32 cellular contexts compared by ENCODE assay signal in the genomic region with DNA sequence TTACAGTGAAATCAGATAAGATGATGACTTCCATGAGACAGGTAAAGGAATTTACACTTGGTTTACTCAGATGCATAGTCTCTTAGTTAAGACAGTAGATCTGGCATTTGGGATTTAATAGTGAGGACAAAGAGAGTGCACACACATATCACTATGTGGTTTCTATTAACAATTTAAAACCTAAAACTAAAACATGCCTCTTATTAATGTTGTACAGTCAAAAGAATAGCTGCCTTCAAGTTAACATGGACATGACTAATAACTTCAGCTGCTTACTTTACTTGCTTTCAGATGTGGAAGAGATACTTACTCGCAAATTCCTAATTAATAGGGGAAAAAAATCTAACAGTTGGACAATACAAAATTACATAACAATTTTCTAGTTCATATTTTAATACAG. TPM values are rescaled to one million over a fixed set of nuclear protein-coding genes. Genes with fewer than 3 reads are reported as not detected.
A peak's percentile ranks its signal among the peaks of the same experiment; 100 is the strongest.
DNase-seq lines count a peak whose midpoint lies in the region; ATAC-seq, FAIRE-seq and TF ChIP-seq lines count a peak whose summit lies in the region.
"Had no signal": no experiment of that assay in that cellular context is flagged by ENCODE, and none has a peak within 500 bp of the region (broad histone marks: within the 10 kb centered on the region; RNA-seq: fewer than 3 reads in every experiment).

No MANE protein-coding gene starts in this region.

- peak; percentile 15 for FAIRE-seq in GM18507 (lab: Jason Lieb, UNC)
- FAIRE-seq in kidney (lab: Jason Lieb, UNC), result no peak
- FAIRE-seq: RCC 7860 had no signal

- peaks cover 28% of the 10 kb centered on the region for H3K4me1 Mint-ChIP-seq in stimulated activated effector memory CD8-positive, alpha-beta T cell treated with anti-CD3 and anti-CD28 coated beads, Interleukin-12 subunit alpha, Interleukin-12 subunit beta, amount 100 ng/mL, for 72 hours

- no peak for TF ChIP-seq CTCF in lower lobe of right lung (IDR thresholded peaks at IDR 0.05)
- no peak for TF ChIP-seq CTCF in psoas muscle (IDR thresholded peaks at IDR 0.05)
- no peak for TF ChIP-seq CTCF in kidney (IDR thresholded peaks at IDR 0.05; ENCODE audit: borderline replicate concordance, extremely low read depth, insufficient read depth)

- ATAC-seq in HG02759 (IDR thresholded peaks at IDR 0.05; ENCODE audit: unreplicated experiment), result peak; percentile 53
- peak; percentile 40 for ATAC-seq in HG03442 (IDR thresholded peaks at IDR 0.05; ENCODE audit: unreplicated experiment)
- peak; percentile 48 for ATAC-seq in stimulated activated effector memory CD8-positive, alpha-beta T cell treated with anti-CD3 and anti-CD28 coated beads, Interleukin-12 subunit alpha, Interleukin-12 subunit beta, amount 100 ng/mL, for 72 hours
- no peak for ATAC-seq in lower lobe of right lung
- ATAC-seq in psoas muscle, result no peak
- no peak for ATAC-seq in GM21723 (IDR thresholded peaks at IDR 0.05; ENCODE audit: unreplicated experiment)
- ATAC-seq: activated naive CD4-positive, alpha-beta T cell treated with anti-CD3 and anti-CD28 coated beads, Interleukin-2, amount 50 U/mL, for 72 hours; HCT116; heart left ventricle; left ventricle myocardium superior had no signal

- no peaks in the 10 kb centered on the region for H3K9me3 ChIP-seq in lower lobe of right lung
- H3K9me3 ChIP-seq in psoas muscle, result no peaks in the 10 kb centered on the region
- no peaks in the 10 kb centered on the region for H3K9me3 ChIP-seq in kidney (ENCODE audit: control insufficient read depth in 1 of 2, low read length in 2 of 2)
- H3K9me3 ChIP-seq: heart left ventricle, sigmoid colon, transverse colon had no signal

- no peak overlapping the region for H3K9ac ChIP-seq in kidney (ENCODE audit: low read length in 2 of 2)

- no peaks in the 10 kb centered on the region for H3K36me3 Mint-ChIP-seq in stimulated activated effector memory CD8-positive, alpha-beta T cell treated with anti-CD3 and anti-CD28 coated beads, Interleukin-12 subunit alpha, Interleukin-12 subunit beta, amount 100 ng/mL, for 72 hours
- H3K36me3 Mint-ChIP-seq: activated naive CD4-positive, alpha-beta T cell treated with anti-CD3 and anti-CD28 coated beads, Interleukin-2, amount 50 U/mL, for 72 hours had no signal

- H3K4me3 ChIP-seq in lower lobe of right lung (no peak overlapping the region), psoas muscle (no peak overlapping the region), kidney (ENCODE audit: low read length in 2 of 2) (no peak overlapping the region)
- H3K4me3 ChIP-seq: heart left ventricle, sigmoid colon, transverse colon had no signal

- H3K27me3 ChIP-seq in lower lobe of right lung (ENCODE audit: low read depth) (no peaks in the 10 kb centered on the region), psoas muscle (ENCODE audit: insufficient read depth in 3 of 3, low read length in 2 of 3) (no peaks in the 10 kb centered on the region)
- H3K27me3 ChIP-seq: brain microvascular endothelial cell, heart left ventricle, sigmoid colon, transverse colon had no signal

- intact Hi-C loops in lower lobe of right lung (cut with DNase I), result no loop called here
- intact Hi-C loops in psoas muscle (cut with DNase I), result no loop called here
- intact Hi-C loops in kidney (cut with DNase I), result no loop called here

- WGBS in psoas muscle, 3 donors, result 52 to 81% (median 64%) methylated on average over 1 of the region's 1 CpG

- H3K36me3 ChIP-seq in lower lobe of right lung (no peaks in the 10 kb centered on the region), psoas muscle (ENCODE audit: insufficient read depth in 1 of 2, low read depth in 1 of 2) (no peaks in the 10 kb centered on the region), kidney (ENCODE audit: control insufficient read depth in 1 of 2, insufficient read depth in 2 of 2, low read length in 2 of 2) (no peaks in the 10 kb centered on the region)
- H3K36me3 ChIP-seq: brain microvascular endothelial cell, heart left ventricle, sigmoid colon, transverse colon had no signal

- H3K9me3 Mint-ChIP-seq in stimulated activated effector memory CD8-positive, alpha-beta T cell treated with anti-CD3 and anti-CD28 coated beads, Interleukin-12 subunit alpha, Interleukin-12 subunit beta, amount 100 ng/mL, for 72 hours, result no peaks in the 10 kb centered on the region
- H3K9me3 Mint-ChIP-seq: activated naive CD4-positive, alpha-beta T cell treated with anti-CD3 and anti-CD28 coated beads, Interleukin-2, amount 50 U/mL, for 72 hours; mesothelial cell of epicardium had no signal

- H3K27ac ChIP-seq in lower lobe of right lung, result no peak overlapping the region
- no peak overlapping the region for H3K27ac ChIP-seq in psoas muscle
- no peak overlapping the region for H3K27ac ChIP-seq in kidney (ENCODE audit: low read depth in 2 of 2, low read length in 2 of 2)
- H3K27ac ChIP-seq: brain microvascular endothelial cell, heart left ventricle, sigmoid colon, transverse colon had no signal

- peaks cover 9% of the 10 kb centered on the region for H3K4me1 ChIP-seq in lower lobe of right lung
- H3K4me1 ChIP-seq in psoas muscle, result no peaks in the 10 kb centered on the region
- no peaks in the 10 kb centered on the region for H3K4me1 ChIP-seq in kidney (ENCODE audit: control insufficient read depth in 1 of 2, insufficient read depth in 1 of 2, low read depth in 1 of 2, low read length in 2 of 2)

- DNase-seq in GM18507 (ENCODE audit: extremely low spot score, insufficient read length, low read depth), result no peak
- DNase-seq in stimulated activated effector memory CD8-positive, alpha-beta T cell treated with anti-CD3 and anti-CD28 coated beads, Interleukin-12 subunit alpha, Interleukin-12 subunit beta, amount 100 ng/mL, for 72 hours (ENCODE audit: low spot score in 2 of 2), result no peak
- no peak for DNase-seq in lower lobe of right lung
- no peak for DNase-seq in psoas muscle
- DNase-seq in kidney, result no peak
- DNase-seq: ACHN; activated CD4-positive, alpha-beta T cell treated with anti-CD3 and anti-CD28 coated beads for 48 hours; activated CD8-positive, alpha-beta memory T cell treated with anti-CD3 and anti-CD28 coated beads for 24 hours; activated T-cell treated with anti-CD3 and anti-CD28 coated beads for 4 hours; brain microvascular endothelial cell; DMS153; foreskin melanocyte; heart left ventricle; left ventricle myocardium superior; NCI-H1436; NCI-H2081 treated with DMSO at 0.1 percent for 48 hours; NCI-H226; NCI-H526 treated with DMSO at 0.1 percent for 48 hours; SIG-M5; sigmoid colon; stimulated activated CD4-positive, alpha-beta T cell treated with anti-CD3 and anti-CD28 coated beads, Interleukin-12 subunit alpha, Interleukin-12 subunit beta, amount 100 ng/mL, for 4 hours; stimulated activated CD4-positive, alpha-beta T cell treated with anti-CD3 and anti-CD28 coated beads, Interleukin-2, amount 100 ng/mL, for 48 hours; SW 1271; T-helper 9 cell; transverse colon had no signal

- H3K4me3 Mint-ChIP-seq in stimulated activated effector memory CD8-positive, alpha-beta T cell treated with anti-CD3 and anti-CD28 coated beads, Interleukin-12 subunit alpha, Interleukin-12 subunit beta, amount 100 ng/mL, for 72 hours, result no peak overlapping the region
- H3K4me3 Mint-ChIP-seq: mesothelial cell of epicardium had no signal

- peak overlapping the region; percentile 60 for H3K27ac Mint-ChIP-seq in stimulated activated effector memory CD8-positive, alpha-beta T cell treated with anti-CD3 and anti-CD28 coated beads, Interleukin-12 subunit alpha, Interleukin-12 subunit beta, amount 100 ng/mL, for 72 hours
- H3K27ac Mint-ChIP-seq: activated naive CD4-positive, alpha-beta T cell treated with anti-CD3 and anti-CD28 coated beads, Interleukin-2, amount 50 U/mL, for 72 hours; mesothelial cell of epicardium had no signal

RNA-seq across cellular contexts. Expression of a gene that starts 27.1 kb away (rescaled TPM):
- total RNA-seq in lower lobe of right lung (22.0 TPM), psoas muscle (1 to 10 TPM; 1.3 to 3.2 (median 2.1) TPM), kidney (25.6 TPM)
- polyA plus RNA-seq in psoas muscle (1 to 10 TPM in 1 of 3 donors, under 1 TPM in 2; 0.69 to 1.6 (median 0.99) TPM), kidney (ENCODE audit: insufficient read depth, low read depth, low replicate concordance) (3.8 TPM)

Comparison
In these comparisons a context has a peak if more than half of its experiments do, and no peak if none do; other contexts are left out.
1. ATAC-seq: peak in HG02759 (single experiment), HG03442 (single experiment) and stimulated activated effector memory CD8-positive, alpha-beta T cell treated with anti-CD3 and anti-CD28 coated beads, Interleukin-12 subunit alpha, Interleukin-12 subunit beta, amount 100 ng/mL, for 72 hours (single experiment); none in lower lobe of right lung (0 of 2), psoas muscle (0 of 4) and GM21723 (single experiment).